ENCODE assay signal across 11 cellular contexts in the genomic region with DNA sequence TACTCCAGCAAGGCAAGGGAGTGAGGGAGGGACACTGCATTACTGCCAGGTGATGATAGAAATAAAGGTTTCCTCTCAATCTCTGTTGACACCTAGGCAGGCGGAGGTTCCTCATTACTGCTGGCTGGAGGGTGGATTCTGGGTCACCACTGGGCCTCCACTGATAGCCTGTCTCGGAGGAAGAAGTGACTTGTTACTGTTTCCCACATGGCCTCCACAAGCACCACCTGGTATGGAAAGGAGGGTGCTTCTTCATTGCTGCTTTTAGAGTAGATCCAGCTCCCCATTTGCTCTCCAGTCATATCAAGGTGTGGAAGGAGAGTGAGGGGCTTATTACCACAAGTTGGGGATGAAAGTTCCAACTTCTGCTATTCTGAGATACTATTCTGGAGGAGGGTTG. TPM values are rescaled to one million over a fixed set of nuclear protein-coding genes. Genes with fewer than 3 reads are reported as not detected.
"Had no signal": no experiment of that assay in that cellular context is flagged by ENCODE, and none has a peak within 500 bp of the region (broad histone marks: within the 10 kb centered on the region; RNA-seq: fewer than 3 reads in every experiment).

No MANE protein-coding gene starts in this region.

- H3K9ac ChIP-seq: KMS-11 had no signal

- H3K27ac ChIP-seq: KMS-11 had no signal

- H3K9me3 ChIP-seq: HAP-1 had no signal

- H3K36me3 ChIP-seq: HAP-1 had no signal

- ATAC-seq: GM23338, HCT116 had no signal

- H3K4me3 ChIP-seq: GM23338, HAP-1 had no signal

- H2AFZ ChIP-seq: GM23338 had no signal

- DNase-seq: H7, HFFc6, KBM-7 had no signal

- H3K4me2 ChIP-seq: GM23338, KMS-11 had no signal

- FAIRE-seq: HTR-8/SVneo had no signal

RNA-seq across cellular contexts. Expression of gene TAS2R10, which starts 16.7 kb away (rescaled TPM):
- polyA plus RNA-seq: IgD-negative memory B cell had no signal

RNA-seq across cellular contexts. Expression of gene TAS2R9, which starts 32.9 kb away (rescaled TPM):
- total RNA-seq: GM23338, H4, H7, HFFc6 had no signal
- polyA plus RNA-seq: GM23338, IgD-negative memory B cell had no signal

RNA-seq across cellular contexts. Expression of gene TAS2R8, which starts 35.8 kb away (rescaled TPM):
- total RNA-seq: GM23338, H4, H7, HFFc6, HT-29 had no signal
- polyA plus RNA-seq: GM23338, IgD-negative memory B cell had no signal

RNA-seq across cellular contexts. Expression of gene TAS2R7, which starts 40.4 kb away (rescaled TPM):
- total RNA-seq: GM23338, H4, H7, HFFc6, HT-29 had no signal
- polyA plus RNA-seq: GM23338, IgD-negative memory B cell had no signal
